2 cellular contexts compared by ENCODE assay signal in the genomic region with DNA sequence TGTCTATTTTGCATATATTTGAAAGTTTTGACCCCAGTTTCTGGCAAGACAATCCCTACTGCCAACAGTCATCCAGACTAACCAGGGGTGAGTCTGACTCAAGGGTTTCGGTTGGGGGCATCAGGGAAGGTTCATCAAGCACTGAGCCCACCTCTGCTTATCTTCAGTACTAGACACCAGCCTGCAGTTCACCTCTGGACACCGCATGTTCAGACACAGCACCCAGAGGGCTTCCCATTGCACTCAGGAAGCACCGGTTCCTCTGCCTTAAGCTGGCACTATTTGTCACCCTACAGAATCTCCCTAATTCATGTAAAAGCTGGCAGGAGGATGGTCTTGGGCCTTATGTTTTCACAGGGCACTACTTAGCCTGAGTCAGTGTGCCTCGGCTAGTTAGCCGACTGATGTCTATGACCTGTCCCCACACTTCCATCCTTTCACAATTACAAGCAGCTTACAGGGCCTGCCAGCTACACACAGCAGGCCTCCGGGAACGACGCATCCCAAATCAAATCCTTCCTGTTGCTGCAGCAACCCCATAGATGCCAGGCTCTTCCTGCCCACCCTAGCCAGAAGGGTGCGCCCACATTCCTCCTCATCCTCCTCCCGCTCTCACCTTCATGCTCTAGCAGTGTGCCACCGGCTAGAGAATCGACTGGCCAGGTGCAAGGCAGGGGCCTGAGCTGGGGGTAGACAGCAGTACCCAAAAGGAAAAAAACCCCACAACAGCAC.
TF ChIP-seq lines count a peak whose summit lies in the region.

No MANE protein-coding gene starts in this region.

TF ChIP-seq in WTC11, 78 proteins besides CTCF, POLR2A, EP300 and RAD21:
- TF ChIP-seq GABPB1 (CRISPR knock-in tag; IDR thresholded peaks at IDR 0.05) (no peak), KAT7 (CRISPR knock-in tag; IDR thresholded peaks at IDR 0.05; ENCODE audit: borderline replicate concordance) (no peak), TEAD4 (CRISPR knock-in tag; IDR thresholded peaks at IDR 0.05) (no peak), USF2 (CRISPR knock-in tag; IDR thresholded peaks at IDR 0.05) (no peak)
- TF ChIP-seq, protein P1, sequence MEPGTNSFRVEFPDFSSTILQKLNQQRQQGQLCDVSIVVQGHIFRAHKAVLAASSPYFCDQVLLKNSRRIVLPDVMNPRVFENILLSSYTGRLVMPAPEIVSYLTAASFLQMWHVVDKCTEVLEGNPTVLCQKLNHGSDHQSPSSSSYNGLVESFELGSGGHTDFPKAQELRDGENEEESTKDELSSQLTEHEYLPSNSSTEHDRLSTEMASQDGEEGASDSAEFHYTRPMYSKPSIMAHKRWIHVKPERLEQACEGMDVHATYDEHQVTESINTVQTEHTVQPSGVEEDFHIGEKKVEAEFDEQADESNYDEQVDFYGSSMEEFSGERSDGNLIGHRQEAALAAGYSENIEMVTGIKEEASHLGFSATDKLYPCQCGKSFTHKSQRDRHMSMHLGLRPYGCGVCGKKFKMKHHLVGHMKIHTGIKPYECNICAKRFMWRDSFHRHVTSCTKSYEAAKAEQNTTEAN (CRISPR knock-in tag; IDR thresholded peaks at IDR 0.05), result no peak
- TF ChIP-seq, protein P2, sequence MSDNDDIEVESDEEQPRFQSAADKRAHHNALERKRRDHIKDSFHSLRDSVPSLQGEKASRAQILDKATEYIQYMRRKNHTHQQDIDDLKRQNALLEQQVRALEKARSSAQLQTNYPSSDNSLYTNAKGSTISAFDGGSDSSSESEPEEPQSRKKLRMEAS (CRISPR knock-in tag; IDR thresholded peaks at IDR 0.05), result no peak

TF ChIP-seq in HEK293T, 16 proteins besides CTCF, POLR2A, EP300 and RAD21:
- TF ChIP-seq SP1 (IDR thresholded peaks at IDR 0.05) (no peak), NFRKB (IDR thresholded peaks at IDR 0.05) (no peak), FOXA1 (IDR thresholded peaks at IDR 0.05) (no peak), HDGF (IDR thresholded peaks at IDR 0.05; ENCODE audit: borderline replicate concordance) (no peak), SUZ12 (IDR thresholded peaks at IDR 0.05) (no peak), ZNF384 (IDR thresholded peaks at IDR 0.05) (no peak), ELF4 (IDR thresholded peaks at IDR 0.05) (no peak), FOXM1 (IDR thresholded peaks at IDR 0.05; ENCODE audit: borderline replicate concordance) (no peak), LEF1 (IDR thresholded peaks at IDR 0.05; ENCODE audit: borderline replicate concordance) (no peak), L3MBTL2 (conservative IDR thresholded peaks at IDR 0.05) (no peak)
TF ChIP-seq in HEK293T: peak in this region for 0.
